32 cellular contexts compared by ENCODE assay signal in genomic region chr1:152309955-152310354, GRCh38. TPM values are rescaled to one million over a fixed set of nuclear protein-coding genes. Genes with fewer than 3 reads are reported as not detected.
"Had no signal": no experiment of that assay in that cellular context is flagged by ENCODE, and none has a peak within 500 bp of the region (broad histone marks: within the 10 kb centered on the region; RNA-seq: fewer than 3 reads in every experiment).

No MANE protein-coding gene starts in this region.

- H3K9me3 ChIP-seq: gastrocnemius medialis, heart left ventricle had no signal

- H3K4me1 Mint-ChIP-seq: activated CD4-positive, alpha-beta memory T cell treated with anti-CD3 and anti-CD28 coated beads, Interleukin-2, amount 10 ng/mL, durations not matched to agents 7 days and 5 days; activated CD4-positive, alpha-beta T cell treated with anti-CD3 and anti-CD28 coated beads for 36 hours; activated CD4-positive, alpha-beta T cell treated with anti-CD3 and anti-CD28 coated beads, Interleukin-2, amount 10 ng/mL, durations not matched to agents 24 days and 14 days; activated naive CD4-positive, alpha-beta T cell treated with anti-CD3 and anti-CD28 coated beads, Interleukin-2, amount 10 ng/mL, durations not matched to agents 7 days and 5 days; central memory CD8-positive, alpha-beta T cell; endodermal cell had no signal

- H3K4me3 Mint-ChIP-seq: activated CD4-positive, alpha-beta memory T cell treated with anti-CD3 and anti-CD28 coated beads, Interleukin-2, amount 10 ng/mL, durations not matched to agents 7 days and 5 days; activated CD4-positive, alpha-beta T cell treated with anti-CD3 and anti-CD28 coated beads for 36 hours; activated CD4-positive, alpha-beta T cell treated with anti-CD3 and anti-CD28 coated beads, Interleukin-2, amount 10 ng/mL, durations not matched to agents 24 days and 14 days; activated naive CD4-positive, alpha-beta T cell treated with anti-CD3 and anti-CD28 coated beads, Interleukin-2, amount 10 ng/mL, durations not matched to agents 7 days and 5 days; activated naive CD8-positive, alpha-beta T cell; activated T-cell treated with anti-CD3 and anti-CD28 coated beads, Interleukin-2, amount 50 U/mL, for 24 hours; activated T-cell treated with anti-CD3 and anti-CD28 coated beads, Interleukin-2, amount 50 U/mL, for 72 hours; central memory CD8-positive, alpha-beta T cell; dendritic cell treated with granulocyte-macrophage colony-stimulating factor and Interleukin-4, amounts not matched to agents 40 ng/mL and 50 ng/mL, for 4 days; endodermal cell had no signal

- FAIRE-seq: astrocyte had no signal

- H3K36me3 ChIP-seq: brain microvascular endothelial cell, gastrocnemius medialis, heart left ventricle had no signal

- DNase-seq: activated CD4-positive, alpha-beta memory T cell treated with anti-CD3 and anti-CD28 coated beads, Interleukin-2, amount 10 ng/mL, durations not matched to agents 7 days and 5 days; activated CD4-positive, alpha-beta T cell treated with anti-CD3 and anti-CD28 coated beads for 36 hours; activated CD4-positive, alpha-beta T cell treated with anti-CD3 and anti-CD28 coated beads, Interleukin-2, amount 10 ng/mL, durations not matched to agents 24 days and 14 days; activated CD4-positive, alpha-beta T cell treated with anti-CD3 and anti-CD28 coated beads, Interleukin-2, amount 50 U/mL, for 4 hours; activated CD4-positive, CD25-positive, alpha-beta regulatory T cell; activated CD4-positive, CD25-positive, alpha-beta regulatory T cell treated with anti-CD3 and anti-CD28 coated beads, Interleukin-2, amount 50 U/mL, for 72 hours; activated CD8-positive, alpha-beta memory T cell treated with anti-CD3 and anti-CD28 coated beads, Interleukin-2, amount 50 U/mL, for 48 hours; activated naive CD4-positive, alpha-beta T cell treated with anti-CD3 and anti-CD28 coated beads, Interleukin-2, amount 10 ng/mL, durations not matched to agents 7 days and 5 days; activated T-cell treated with anti-CD3 and anti-CD28 coated beads for 4 hours; activated T-cell treated with anti-CD3 and anti-CD28 coated beads, Interleukin-2, amount 50 U/mL, for 24 hours; activated T-cell treated with anti-CD3 and anti-CD28 coated beads, Interleukin-2, amount 50 U/mL, for 72 hours; amniotic stem cell; anterior cingulate cortex; brain microvascular endothelial cell; effector memory CD4-positive, alpha-beta T cell; endodermal cell; erythroblast; foreskin keratinocyte; gastrocnemius medialis; glutamatergic neuron; T-helper 2 cell had no signal

- H3K36me3 Mint-ChIP-seq: activated naive CD4-positive, alpha-beta T cell treated with anti-CD3 and anti-CD28 coated beads, Interleukin-2, amount 10 ng/mL, durations not matched to agents 7 days and 5 days had no signal

- H3K27me3 ChIP-seq: brain microvascular endothelial cell, esophagus muscularis mucosa, foreskin keratinocyte, gastrocnemius medialis, heart left ventricle had no signal

- H3K27me3 Mint-ChIP-seq: activated CD4-positive, alpha-beta memory T cell treated with anti-CD3 and anti-CD28 coated beads, Interleukin-2, amount 10 ng/mL, durations not matched to agents 7 days and 5 days; activated CD4-positive, alpha-beta T cell treated with anti-CD3 and anti-CD28 coated beads, Interleukin-2, amount 10 ng/mL, durations not matched to agents 24 days and 14 days; activated naive CD4-positive, alpha-beta T cell treated with anti-CD3 and anti-CD28 coated beads, Interleukin-2, amount 10 ng/mL, durations not matched to agents 7 days and 5 days; activated naive CD8-positive, alpha-beta T cell; dendritic cell treated with granulocyte-macrophage colony-stimulating factor and Interleukin-4, amounts not matched to agents 40 ng/mL and 50 ng/mL, for 4 days had no signal

- H3K27ac Mint-ChIP-seq: activated CD4-positive, alpha-beta memory T cell treated with anti-CD3 and anti-CD28 coated beads, Interleukin-2, amount 10 ng/mL, durations not matched to agents 7 days and 5 days; activated CD4-positive, alpha-beta T cell treated with anti-CD3 and anti-CD28 coated beads for 36 hours; activated CD4-positive, alpha-beta T cell treated with anti-CD3 and anti-CD28 coated beads, Interleukin-2, amount 10 ng/mL, durations not matched to agents 24 days and 14 days; activated naive CD4-positive, alpha-beta T cell treated with anti-CD3 and anti-CD28 coated beads, Interleukin-2, amount 10 ng/mL, durations not matched to agents 7 days and 5 days; activated naive CD8-positive, alpha-beta T cell; activated T-cell treated with anti-CD3 and anti-CD28 coated beads, Interleukin-2, amount 50 U/mL, for 24 hours; activated T-cell treated with anti-CD3 and anti-CD28 coated beads, Interleukin-2, amount 50 U/mL, for 72 hours; dendritic cell treated with granulocyte-macrophage colony-stimulating factor and Interleukin-4, amounts not matched to agents 40 ng/mL and 50 ng/mL, for 4 days; endodermal cell had no signal

- H3K9me3 Mint-ChIP-seq: activated CD4-positive, alpha-beta T cell treated with anti-CD3 and anti-CD28 coated beads, Interleukin-2, amount 10 ng/mL, durations not matched to agents 24 days and 14 days; activated T-cell treated with anti-CD3 and anti-CD28 coated beads, Interleukin-2, amount 50 U/mL, for 24 hours had no signal

- ATAC-seq: activated CD4-positive, alpha-beta T cell treated with anti-CD3 and anti-CD28 coated beads for 36 hours; activated T-cell treated with anti-CD3 and anti-CD28 coated beads, Interleukin-2, amount 50 U/mL, for 72 hours; foreskin keratinocyte; gastrocnemius medialis; heart left ventricle had no signal

- H3K27ac ChIP-seq: brain microvascular endothelial cell, coronary artery, dorsolateral prefrontal cortex, esophagus muscularis mucosa, foreskin keratinocyte, gastrocnemius medialis, heart left ventricle had no signal

- H3K4me1 ChIP-seq: esophagus muscularis mucosa, foreskin keratinocyte, gastrocnemius medialis, heart left ventricle had no signal

- H3K4me3 ChIP-seq: coronary artery, dorsolateral prefrontal cortex, esophagus muscularis mucosa, gastrocnemius medialis, heart left ventricle had no signal

RNA-seq across cellular contexts. Expression of gene FLG, which starts 15.1 kb away (rescaled TPM):
- total RNA-seq: activated CD4-positive, alpha-beta T cell treated with anti-CD3 and anti-CD28 coated beads for 36 hours; activated CD4-positive, alpha-beta T cell treated with anti-CD3 and anti-CD28 coated beads, Interleukin-2, amount 10 ng/mL, durations not matched to agents 24 days and 14 days; activated T-cell treated with anti-CD3 and anti-CD28 coated beads, Interleukin-2, amount 50 U/mL, for 72 hours; endodermal cell; gastrocnemius medialis; T-helper 1 cell treated with Interleukin-12 subunit alpha and Interleukin-12 subunit beta and Interleukin-4 antibody, amounts not matched to agents 30 ng/mL and 1 ng/mL, for 36 hours had no signal

RNA-seq across cellular contexts. Expression of gene FLG2, which starts 49.9 kb away (rescaled TPM):
- total RNA-seq: activated CD4-positive, alpha-beta T cell treated with anti-CD3 and anti-CD28 coated beads for 36 hours; activated CD4-positive, alpha-beta T cell treated with anti-CD3 and anti-CD28 coated beads, Interleukin-2, amount 10 ng/mL, durations not matched to agents 24 days and 14 days; activated T-cell treated with anti-CD3 and anti-CD28 coated beads, Interleukin-2, amount 50 U/mL, for 72 hours; astrocyte; cardiac septum; cerebellum; endodermal cell; esophagus muscularis mucosa; gastrocnemius medialis; heart left ventricle; T-helper 1 cell treated with Interleukin-12 subunit alpha and Interleukin-12 subunit beta and Interleukin-4 antibody, amounts not matched to agents 30 ng/mL and 1 ng/mL, for 36 hours had no signal
- polyA plus RNA-seq: heart left ventricle had no signal
